7 cellular contexts compared by ENCODE assay signal in genomic region chr11:133311230-133311629, GRCh38.
"Had no signal": no experiment of that assay in that cellular context is flagged by ENCODE, and none has a peak within 500 bp of the region (broad histone marks: within the 10 kb centered on the region; RNA-seq: fewer than 3 reads in every experiment).

No MANE protein-coding gene starts in this region.

- DNase-seq: GM23248, GOT3, H7, HFFc6 had no signal

- H3K27ac ChIP-seq: GM23248, HL-60 had no signal

- ATAC-seq: HCT116, HepG2 had no signal
